Comparison of ENCODE assay signal across 9 cellular contexts in the genomic region with DNA sequence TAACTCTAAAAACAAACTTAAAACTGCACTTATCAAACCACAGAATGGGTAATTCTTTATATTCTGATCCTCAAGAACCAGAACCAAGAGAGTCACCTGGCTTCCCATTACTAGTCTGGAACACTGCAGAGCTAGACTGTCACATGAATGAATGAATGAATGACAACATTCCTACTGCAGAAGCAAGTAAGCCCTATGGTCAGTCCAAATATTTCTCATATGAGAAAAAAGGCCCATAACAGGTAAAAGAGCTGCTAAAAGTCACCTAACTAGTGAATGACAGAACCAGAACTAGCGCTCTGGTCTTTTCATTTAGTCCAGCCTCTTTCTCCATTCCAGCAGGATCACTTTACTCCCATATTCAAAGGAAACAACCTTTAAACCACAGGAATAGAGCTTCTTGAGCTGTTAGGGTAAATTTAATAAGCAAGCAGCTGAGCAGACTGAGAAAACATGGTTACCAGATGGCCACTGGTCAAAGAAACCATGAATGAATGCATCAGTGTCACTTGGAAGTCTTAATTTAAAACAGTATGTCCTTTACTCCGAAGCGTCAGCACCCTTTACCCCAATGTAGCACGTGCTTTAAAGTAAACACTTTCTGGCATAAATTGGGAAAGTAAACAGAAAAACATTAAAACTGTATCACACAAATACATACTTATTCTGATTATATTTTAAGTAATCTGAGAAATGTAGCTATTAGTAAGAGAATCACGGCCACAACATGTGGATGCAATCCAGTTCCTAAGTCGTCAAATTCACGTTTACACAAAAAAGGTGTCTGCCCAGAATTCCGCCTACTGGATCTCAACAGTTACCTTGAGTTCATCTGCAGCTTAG. TPM values are rescaled to one million over a fixed set of nuclear protein-coding genes. Genes with fewer than 3 reads are reported as not detected.
DNase-seq lines count a peak whose midpoint lies in the region; ATAC-seq, FAIRE-seq and TF ChIP-seq lines count a peak whose summit lies in the region.
"Had no signal": no experiment of that assay in that cellular context is flagged by ENCODE, and none has a peak within 500 bp of the region (broad histone marks: within the 10 kb centered on the region; RNA-seq: fewer than 3 reads in every experiment).

No MANE protein-coding gene starts in this region.

- peak overlapping the region; percentile 96 for H3K9ac ChIP-seq in SU-DHL-6 (ENCODE audit: low read length)

- no peaks in the 10 kb centered on the region for H3K27me3 ChIP-seq in SU-DHL-6 (ENCODE audit: low read length)
- H3K27me3 ChIP-seq in foreskin keratinocyte, result no peaks in the 10 kb centered on the region
- H3K27me3 ChIP-seq: body of pancreas had no signal

- no peaks in the 10 kb centered on the region for H3F3A ChIP-seq in SU-DHL-6 (ENCODE audit: insufficient read depth)

- H3K27ac ChIP-seq in SU-DHL-6 (ENCODE audit: low read depth, low read length) (no peak overlapping the region), foreskin keratinocyte (peak overlapping the region; percentile 86), skin epidermis (peak overlapping the region in 2 of 21 experiments; percentile 87 to 93)

- H3K9me2 ChIP-seq in SU-DHL-6 (replicated peaks; ENCODE audit: insufficient read depth, low read length), result no peaks in the 10 kb centered on the region

- no peak for TF ChIP-seq CTCF in GM12875 (IDR thresholded peaks at IDR 0.05; ENCODE audit: borderline replicate concordance, insufficient read depth, low read depth, low read length)
- no peak for TF ChIP-seq CTCF in SU-DHL-6 (IDR thresholded peaks at IDR 0.05; ENCODE audit: insufficient read depth, low read length, poor library complexity, severe bottlenecking)
- TF ChIP-seq CTCF in foreskin keratinocyte (conservative IDR thresholded peaks at IDR 0.05), result no peak

- H3K4me3 ChIP-seq in GM12875 (ENCODE audit: low read depth, low read length) (peak overlapping the region; percentile 79), SU-DHL-6 (ENCODE audit: insufficient read depth, low read length, poor library complexity, severe bottlenecking) (peak overlapping the region; percentile 99), skin epidermis (peak overlapping the region; percentile 74 to 98 (median 93))

- FAIRE-seq in GM12892 (lab: Jason Lieb, UNC), result no peak

- ATAC-seq in foreskin keratinocyte, result no peak
- no peak for ATAC-seq in GM18517 (IDR thresholded peaks at IDR 0.05; ENCODE audit: unreplicated experiment)

- H2AFZ ChIP-seq in SU-DHL-6 (ENCODE audit: low read depth, low read length, severe bottlenecking), result no peak overlapping the region

- H3K9me3 ChIP-seq in SU-DHL-6 (ENCODE audit: insufficient read depth, low read length), result no peaks in the 10 kb centered on the region
- H3K9me3 ChIP-seq: body of pancreas had no signal

- H3K4me2 ChIP-seq in SU-DHL-6 (ENCODE audit: low read depth, low read length, poor library complexity, severe bottlenecking), result peak overlapping the region; percentile 91

- H3K36me3 ChIP-seq in SU-DHL-6 (ENCODE audit: low read length), result no peaks in the 10 kb centered on the region

- H3K79me2 ChIP-seq in SU-DHL-6 (ENCODE audit: insufficient read depth, low read length), result peaks cover 39% of the 10 kb centered on the region

- no peak for TF ChIP-seq POLR2A in GM12892 (IDR thresholded peaks at IDR 0.05; ENCODE audit: low read depth, low read length)

- H4K20me1 ChIP-seq in SU-DHL-6 (ENCODE audit: low read depth, low read length), result no peaks in the 10 kb centered on the region

- peaks cover 7% of the 10 kb centered on the region for H3K4me1 ChIP-seq in foreskin keratinocyte

- peak in 1 of 2 donors; percentile 9 for DNase-seq in foreskin keratinocyte
- DNase-seq in DMS53 treated with DMSO at 0.1 percent for 48 hours (lab: John Stamatoyannopoulos, UW; ENCODE audit: unreplicated experiment), result no peak
- DNase-seq in NCI-H526 (lab: John Stamatoyannopoulos, UW), result no peak
- no peak for DNase-seq in GM12892 (ENCODE audit: insufficient read length)

RNA-seq across cellular contexts. Expression of gene PREP, which starts 1.4 kb away (rescaled TPM):
- total RNA-seq in foreskin keratinocyte, result 51.5 and 61.2 TPM in 2 replicates
- polyA plus RNA-seq in foreskin keratinocyte, result 43.2 and 52.7 TPM in 2 replicates
- 27.9 TPM for polyA plus RNA-seq in GM12892 (2012; ENCODE audit: missing spikeins)
